In genomic region chr21:45330851-45331261, GRCh38 we compare ENCODE assay signal across 17 cellular contexts. TPM values are rescaled to one million over a fixed set of nuclear protein-coding genes. Genes with fewer than 3 reads are reported as not detected.
A peak's percentile ranks its signal among the peaks of the same experiment; 100 is the strongest.
DNase-seq lines count a peak whose midpoint lies in the region; ATAC-seq and TF ChIP-seq lines count a peak whose summit lies in the region.
"Had no signal": no experiment of that assay in that cellular context is flagged by ENCODE, and none has a peak within 500 bp of the region (broad histone marks: within the 10 kb centered on the region; RNA-seq: fewer than 3 reads in every experiment).

No MANE protein-coding gene starts in this region.

- no peaks in the 10 kb centered on the region for H3K27me3 Mint-ChIP-seq in chondrocyte (ENCODE audit: low read depth)
- H3K27me3 Mint-ChIP-seq: activated CD4-positive, alpha-beta T cell treated with anti-CD3 and anti-CD28 coated beads for 36 hours; stimulated activated naive CD8-positive, alpha-beta T cell treated with anti-CD3 and anti-CD28 coated beads, Interleukin-15, Interleukin-2, amounts not matched to agents 100 ng/mL and 50 ng/mL, for 24 hours had no signal

- no peaks in the 10 kb centered on the region for H3K36me3 ChIP-seq in heart right ventricle
- H3K36me3 ChIP-seq in mesodermal cell (ENCODE audit: control insufficient read depth, insufficient read depth, low read length): no peaks in the 10 kb centered on the region
- H3K36me3 ChIP-seq in upper lobe of right lung: no peaks in the 10 kb centered on the region
- H3K36me3 ChIP-seq: gastrocnemius medialis had no signal

- ATAC-seq in Right ventricle myocardium superior (ENCODE audit: poor library complexity) (no peak), heart right ventricle (no peak), upper lobe of right lung (no peak)
- ATAC-seq: activated CD4-positive, alpha-beta T cell treated with anti-CD3 and anti-CD28 coated beads for 36 hours; gastrocnemius medialis had no signal

- H3K9me3 ChIP-seq in heart right ventricle (no peaks in the 10 kb centered on the region), mesodermal cell (ENCODE audit: control insufficient read depth, low read length) (no peaks in the 10 kb centered on the region), upper lobe of right lung (no peaks in the 10 kb centered on the region)
- H3K9me3 ChIP-seq: gastrocnemius medialis had no signal

- WGBS in heart right ventricle, 2 donors: 96 to 97% methylated on average over 18 of the region's 18 CpGs
- 92 to 94% methylated on average over 16 of the region's 18 CpGs for WGBS in mesodermal cell (ENCODE audit: insufficient coverage in 2 of 2), 2 experiments

- no peaks in the 10 kb centered on the region for H3K9me3 Mint-ChIP-seq in chondrocyte (ENCODE audit: low read depth)
- H3K9me3 Mint-ChIP-seq: CD8-positive, alpha-beta memory T cell; IgD-negative memory B cell; nephron progenitor cell; stimulated activated naive CD8-positive, alpha-beta T cell treated with anti-CD3 and anti-CD28 coated beads, Interleukin-15, Interleukin-2, amounts not matched to agents 100 ng/mL and 50 ng/mL, for 24 hours had no signal

- H3K4me3 Mint-ChIP-seq in chondrocyte (ENCODE audit: unreplicated experiment): no peak overlapping the region
- H3K4me3 Mint-ChIP-seq: activated CD4-positive, alpha-beta T cell treated with anti-CD3 and anti-CD28 coated beads for 36 hours; CD8-positive, alpha-beta memory T cell; stimulated activated naive CD8-positive, alpha-beta T cell treated with anti-CD3 and anti-CD28 coated beads, Interleukin-15, Interleukin-2, amounts not matched to agents 100 ng/mL and 50 ng/mL, for 24 hours had no signal

- no peaks in the 10 kb centered on the region for H3K27me3 ChIP-seq in heart right ventricle
- H3K27me3 ChIP-seq in upper lobe of right lung: no peaks in the 10 kb centered on the region

- intact Hi-C loops in Right ventricle myocardium superior (cut with DNase I) (no loop called here), heart right ventricle (cut with DNase I) (no loop called here), upper lobe of right lung (cut with DNase I) (no loop called here)

- peaks cover 0 to 9% (median 0%) of the 10 kb centered on the region in 9 donors for H3K4me1 ChIP-seq in heart right ventricle
- peaks cover 56% of the 10 kb centered on the region for H3K4me1 ChIP-seq in mesodermal cell (ENCODE audit: control insufficient read depth, insufficient read depth, low read length, poor library complexity, severe bottlenecking)
- H3K4me1 ChIP-seq in upper lobe of right lung: peaks cover 8% of the 10 kb centered on the region
- H3K4me1 ChIP-seq: gastrocnemius medialis had no signal

- DNase-seq in Right ventricle myocardium superior (peak; percentile 22), heart right ventricle (no peak), chondrocyte (ENCODE audit: low spot score) (peak; percentile 67), upper lobe of right lung (peak; percentile 58), NCI-H1436 treated with DMSO at 0.1 percent for 48 hours (lab: John Stamatoyannopoulos, UW) (no peak), AG08395 (ENCODE audit: low spot score) (no peak), NCI-H146 treated with DMSO at 0.1 percent for 48 hours (lab: John Stamatoyannopoulos, UW; ENCODE audit: unreplicated experiment) (no peak)
- DNase-seq: activated CD4-positive, alpha-beta T cell treated with anti-CD3 and anti-CD28 coated beads for 36 hours; activated gamma-delta T cell treated with Interleukin-2 at 50 U/mL for 16 hours; gastrocnemius medialis; mammary epithelial cell had no signal

- H3K36me3 Mint-ChIP-seq in chondrocyte (ENCODE audit: low read depth): no peaks in the 10 kb centered on the region
- H3K36me3 Mint-ChIP-seq: CD8-positive, alpha-beta memory T cell had no signal

- H3K27ac ChIP-seq in heart right ventricle (no peak overlapping the region), mesodermal cell (ENCODE audit: low read depth, low read length, severe bottlenecking) (peak overlapping the region; percentile 87), upper lobe of right lung (no peak overlapping the region)
- H3K27ac ChIP-seq: gastrocnemius medialis, SK-N-MC had no signal

- peaks cover 67% of the 10 kb centered on the region for H3K4me1 Mint-ChIP-seq in chondrocyte (ENCODE audit: low read depth)
- H3K4me1 Mint-ChIP-seq: activated CD4-positive, alpha-beta T cell treated with anti-CD3 and anti-CD28 coated beads for 36 hours; CD8-positive, alpha-beta memory T cell had no signal

- H3K27ac Mint-ChIP-seq in chondrocyte (ENCODE audit: unreplicated experiment): peak overlapping the region; percentile 98
- H3K27ac Mint-ChIP-seq: activated CD4-positive, alpha-beta T cell treated with anti-CD3 and anti-CD28 coated beads for 36 hours; IgD-negative memory B cell; nephron progenitor cell; stimulated activated naive CD8-positive, alpha-beta T cell treated with anti-CD3 and anti-CD28 coated beads, Interleukin-15, Interleukin-2, amounts not matched to agents 100 ng/mL and 50 ng/mL, for 24 hours had no signal

- TF ChIP-seq CTCF in heart right ventricle (IDR thresholded peaks at IDR 0.05): no peak
- no peak for TF ChIP-seq CTCF in chondrocyte (IDR thresholded peaks at IDR 0.05)
- TF ChIP-seq CTCF in upper lobe of right lung (IDR thresholded peaks at IDR 0.05): no peak

- no peak overlapping the region for H3K4me3 ChIP-seq in heart right ventricle
- H3K4me3 ChIP-seq in mesodermal cell (ENCODE audit: extremely low read depth, insufficient read depth, low read length, poor library complexity, severe bottlenecking): no peak overlapping the region
- no peak overlapping the region for H3K4me3 ChIP-seq in upper lobe of right lung
- H3K4me3 ChIP-seq: gastrocnemius medialis, SK-N-MC had no signal

RNA-seq across cellular contexts. Expression of gene POFUT2, which starts 43.2 kb away (rescaled TPM):
- total RNA-seq in Right ventricle myocardium superior (15.3 TPM), heart right ventricle (10 to 100 TPM; 12.7 to 20.4 (median 16.3) TPM), chondrocyte (59.9 to 73.6 TPM (median 72.4 TPM) in 3 replicates), upper lobe of right lung (29.0 TPM)
- 10 to 100 TPM; 18.9 to 20.6 TPM for polyA plus RNA-seq in heart right ventricle
- polyA plus RNA-seq in mesodermal cell (2013, experiment 1 of 2): 72.3 TPM
- 59.6 TPM for polyA plus RNA-seq in mesodermal cell (2013, experiment 2 of 2)

Comparison
In these comparisons a context has a peak if more than half of its experiments do, and no peak if none do; other contexts are left out.
1. DNase-seq: peak in Right ventricle myocardium superior (single experiment), chondrocyte (single experiment) and upper lobe of right lung (single experiment); none in heart right ventricle (0 of 2), NCI-H1436 treated with DMSO at 0.1 percent for 48 hours (single experiment), AG08395 (single experiment) and NCI-H146 treated with DMSO at 0.1 percent for 48 hours (single experiment).